ENCODE assay signal across 20 cellular contexts in the genomic region with DNA sequence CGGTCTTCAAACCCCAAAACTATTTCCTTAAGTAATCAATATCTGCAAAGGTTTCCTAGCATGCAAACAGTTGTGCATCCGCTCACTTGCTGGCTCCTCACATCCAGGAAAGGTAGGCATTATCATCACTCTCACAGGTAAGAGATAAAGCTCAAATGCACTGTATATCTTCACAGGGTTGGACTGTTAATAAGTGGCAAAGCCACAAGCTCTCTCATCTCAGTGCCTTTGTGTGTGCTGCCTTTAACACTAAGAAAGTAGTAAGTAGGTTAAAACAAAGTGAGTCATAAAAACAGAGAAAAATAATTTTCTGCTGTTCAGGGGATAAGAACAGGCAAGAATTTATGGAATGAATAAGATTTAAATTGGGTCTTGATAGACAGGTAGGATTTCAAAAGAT. TPM values are rescaled to one million over a fixed set of nuclear protein-coding genes. Genes with fewer than 3 reads are reported as not detected.
DNase-seq lines count a peak whose midpoint lies in the region; ATAC-seq, FAIRE-seq and TF ChIP-seq lines count a peak whose summit lies in the region.
"Had no signal": no experiment of that assay in that cellular context is flagged by ENCODE, and none has a peak within 500 bp of the region (broad histone marks: within the 10 kb centered on the region; RNA-seq: fewer than 3 reads in every experiment).

No MANE protein-coding gene starts in this region.

- no peak for TF ChIP-seq CTCF in MM.1S (IDR thresholded peaks at IDR 0.05; ENCODE audit: low read length)

- POLR2A ChIA-PET in CD8-positive, alpha-beta memory T cell (lab: Charles Lee) = no interaction called here

- no peak for FAIRE-seq in RCC 7860 (lab: Jason Lieb, UNC)
- FAIRE-seq: D721Med had no signal

- no peak for DNase-seq in CD8-positive, alpha-beta memory T cell
- DNase-seq in MM.1S = no peak
- DNase-seq in kidney tubule cell (ENCODE audit: low spot score) = peak; percentile 43
- DNase-seq in RCC 7860 (ENCODE audit: low spot score) = no peak
- no peak for DNase-seq in stimulated activated CD4-positive, alpha-beta T cell treated with anti-CD3 and anti-CD28 coated beads, Interleukin-15, amount 100 ng/mL, for 24 hours
- no peak for DNase-seq in NK-92 (lab: John Stamatoyannopoulos, UW; ENCODE audit: unreplicated experiment)
- DNase-seq: DMS53, GDM1, KBM-7, MV-4-11, NCI-H1694, NCI-H2081, NCI-H2171, NCI-H524 treated with DMSO at 0.1 percent for 48 hours, Right ventricle myocardium superior had no signal

- peak overlapping the region; percentile 25; the same call in 1 of the 2 replicates for H3K4me2 ChIP-seq in MM.1S (ENCODE audit: low read depth, low read length)
- H3K4me2 ChIP-seq: GM23338 had no signal

- H3K36me3 Mint-ChIP-seq in CD8-positive, alpha-beta memory T cell = peaks cover 0 to 8% (median 0%) of the 10 kb centered on the region in 3 donors

- no peaks in the 10 kb centered on the region for H3K27me3 ChIP-seq in CD8-positive, alpha-beta memory T cell (ENCODE audit: insufficient read depth, low read length, poor library complexity, severe bottlenecking)
- H3K27me3 ChIP-seq in MM.1S (replicated peaks; ENCODE audit: insufficient read depth, low read length) = no peaks in the 10 kb centered on the region

- CTCF ChIA-PET in CD8-positive, alpha-beta memory T cell (lab: Charles Lee) = no interaction called here

- peaks cover 17% of the 10 kb centered on the region for H3K4me1 ChIP-seq in CD8-positive, alpha-beta memory T cell (ENCODE audit: insufficient read depth, low read length)
- H3K4me1 ChIP-seq in MM.1S (ENCODE audit: low read length) = peaks cover 33% of the 10 kb centered on the region
- H3K4me1 ChIP-seq: HAP-1 had no signal

- H2AFZ ChIP-seq in MM.1S (ENCODE audit: low read length) = no peak overlapping the region
- H2AFZ ChIP-seq: GM23338 had no signal

- H3K9me2 ChIP-seq in MM.1S (replicated peaks; ENCODE audit: insufficient read depth, low read length) = no peaks in the 10 kb centered on the region

- peaks cover 7% of the 10 kb centered on the region; the same call in 1 of the 2 replicates for H4K20me1 ChIP-seq in MM.1S (ENCODE audit: insufficient read depth, low read length)

- H3K9me3 ChIP-seq in CD8-positive, alpha-beta memory T cell (ENCODE audit: low read length) = no peaks in the 10 kb centered on the region
- no peaks in the 10 kb centered on the region for H3K9me3 ChIP-seq in MM.1S (replicated peaks; ENCODE audit: insufficient read depth, low read length)
- H3K9me3 ChIP-seq: HAP-1 had no signal

- H3K9ac ChIP-seq in MM.1S (ENCODE audit: low read length) = no peak overlapping the region

- no peak overlapping the region for H3K4me3 Mint-ChIP-seq in CD8-positive, alpha-beta memory T cell
- H3K4me3 Mint-ChIP-seq: GM23338 had no signal

- no peaks in the 10 kb centered on the region for H3K27me3 Mint-ChIP-seq in CD8-positive, alpha-beta memory T cell

- ATAC-seq in HG03108 (IDR thresholded peaks at IDR 0.05; ENCODE audit: unreplicated experiment) = peak; percentile 43
- ATAC-seq: GM23338 had no signal

- H3F3A ChIP-seq in MM.1S (ENCODE audit: insufficient read depth, low read length) = 0 out of 2 replicates have a peak, but pooled peaks cover 3% of the 10 kb centered on the region

- no peaks in the 10 kb centered on the region for H3K9me3 Mint-ChIP-seq in CD8-positive, alpha-beta memory T cell
- H3K9me3 Mint-ChIP-seq: GM23338 had no signal

- peak overlapping the region in 5 of 8 donors; percentile 23 to 52 (median 35) for H3K27ac Mint-ChIP-seq in CD8-positive, alpha-beta memory T cell
- H3K27ac Mint-ChIP-seq: GM23338 had no signal

- peaks cover 98% of the 10 kb centered on the region for H3K79me2 ChIP-seq in MM.1S (ENCODE audit: low read length)

- H3K4me3 ChIP-seq in CD8-positive, alpha-beta memory T cell (ENCODE audit: low read length) = no peak overlapping the region
- H3K4me3 ChIP-seq in MM.1S (ENCODE audit: low read length) = no peak overlapping the region
- H3K4me3 ChIP-seq: GM23338, HAP-1 had no signal

- H3K27ac ChIP-seq in CD8-positive, alpha-beta memory T cell (ENCODE audit: low read depth, low read length) = no peak overlapping the region
- H3K27ac ChIP-seq in MM.1S (ENCODE audit: low read length) = peak overlapping the region; percentile 41; the same call in 1 of the 2 replicates
- H3K27ac ChIP-seq: C4-2B had no signal

- peaks cover 41 to 71% (median 63%) of the 10 kb centered on the region in 3 donors for H3K4me1 Mint-ChIP-seq in CD8-positive, alpha-beta memory T cell

- peaks cover 5% of the 10 kb centered on the region for H3K36me3 ChIP-seq in CD8-positive, alpha-beta memory T cell (ENCODE audit: insufficient read depth, low read length)
- H3K36me3 ChIP-seq in MM.1S (replicated peaks; ENCODE audit: insufficient read depth, low read length) = 0 out of 2 replicates have a peak, but pooled peaks cover 3% of the 10 kb centered on the region
- H3K36me3 ChIP-seq: HAP-1 had no signal

RNA-seq across cellular contexts. Expression of a gene that starts 21.3 kb away (rescaled TPM):
- 10 to 100 TPM; 36.9 to 38.4 TPM for total RNA-seq in CD8-positive, alpha-beta memory T cell
- polyA plus RNA-seq in CD8-positive, alpha-beta memory T cell = 23.8 TPM
